Comparison of ENCODE assay signal across 24 cellular contexts in the genomic region with DNA sequence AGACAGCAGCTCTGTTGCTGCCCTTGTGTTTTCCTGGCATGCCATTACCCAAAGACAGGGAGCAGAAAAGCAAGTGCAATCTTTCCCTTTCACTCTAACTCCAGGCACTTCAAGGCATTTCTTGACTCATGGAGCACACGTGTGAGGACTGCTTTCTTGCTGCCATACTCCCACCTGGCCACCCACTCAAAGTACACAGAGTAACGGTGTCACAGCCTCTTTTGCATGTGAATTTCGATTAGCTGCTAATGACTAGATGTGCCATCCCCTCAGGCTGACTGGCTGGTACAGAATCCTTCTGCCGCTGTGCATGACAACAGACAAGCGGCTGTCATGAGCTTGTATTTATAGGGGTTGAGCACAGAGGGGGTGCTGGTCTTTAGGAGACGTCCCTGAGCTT.
DNase-seq lines count a peak whose midpoint lies in the region; ATAC-seq and TF ChIP-seq lines count a peak whose summit lies in the region.
"Had no signal": no experiment of that assay in that cellular context is flagged by ENCODE, and none has a peak within 500 bp of the region (broad histone marks: within the 10 kb centered on the region; RNA-seq: fewer than 3 reads in every experiment).

No MANE protein-coding gene starts in this region.

- H3K9ac ChIP-seq in SK-N-SH = no peak overlapping the region
- H3K9ac ChIP-seq: BLaER1 had no signal

- 59% methylated on average over 6 of the region's 6 CpGs for WGBS in SK-N-SH (ENCODE audit: low lambda C conversion rate)
- WGBS in esophagus squamous epithelium, 2 donors = 80 to 81% methylated on average over 6 of the region's 6 CpGs

- H3K36me3 ChIP-seq in SK-N-SH (replicated peaks in 1 of 2; ENCODE audit: control insufficient read depth in 1 of 2, insufficient read depth in 2 of 2, low read length in 1 of 2) = peaks cover 0 to under 1% of the 10 kb centered on the region in 2 experiments
- no peaks in the 10 kb centered on the region for H3K36me3 ChIP-seq in HEK293 (ENCODE audit: control insufficient read depth in 2 of 2, insufficient read depth in 1 of 2, low read length in 2 of 2)
- no peaks in the 10 kb centered on the region for H3K36me3 ChIP-seq in esophagus squamous epithelium
- H3K36me3 ChIP-seq: BLaER1, HAP-1 had no signal

- H3K9me3 Mint-ChIP-seq in memory B cell = no peaks in the 10 kb centered on the region

- H4K20me1 ChIP-seq in SK-N-SH (ENCODE audit: insufficient read depth) = no peaks in the 10 kb centered on the region
- H4K20me1 ChIP-seq: BLaER1 had no signal

- TF ChIP-seq RAD21 in SK-N-SH (IDR thresholded peaks at IDR 0.05; ENCODE audit: low read length) = no peak

- peaks cover 0 to 38% of the 10 kb centered on the region in 2 experiments; a peak in 2 of 4 replicates for H3K4me1 ChIP-seq in SK-N-SH (ENCODE audit: control insufficient read depth in 1 of 2, insufficient read depth in 2 of 2, low read depth in 1 of 2, low read length in 1 of 2)
- no peaks in the 10 kb centered on the region for H3K4me1 ChIP-seq in HEK293 (ENCODE audit: control insufficient read depth, insufficient read depth, low read length)
- peaks cover 0 to 10% (median 0%) of the 10 kb centered on the region in 3 donors for H3K4me1 ChIP-seq in esophagus squamous epithelium
- H3K4me1 ChIP-seq: BLaER1, HAP-1 had no signal

- H3K27me3 ChIP-seq in SK-N-SH (ENCODE audit: insufficient read depth) = no peaks in the 10 kb centered on the region
- no peaks in the 10 kb centered on the region for H3K27me3 ChIP-seq in esophagus squamous epithelium
- H3K27me3 ChIP-seq: BLaER1 had no signal

- H3K4me2 ChIP-seq in SK-N-SH = no peak overlapping the region
- H3K4me2 ChIP-seq: BLaER1 had no signal

- H3K4me1 Mint-ChIP-seq in memory B cell = peaks cover 23% of the 10 kb centered on the region

- no peaks in the 10 kb centered on the region for H3K9me3 ChIP-seq in SK-N-SH
- no peaks in the 10 kb centered on the region for H3K9me3 ChIP-seq in HEK293 (ENCODE audit: control insufficient read depth, insufficient read depth, low read depth, low read length)
- no peaks in the 10 kb centered on the region for H3K9me3 ChIP-seq in esophagus squamous epithelium
- H3K9me3 ChIP-seq: BLaER1, HAP-1 had no signal

- no peak for TF ChIP-seq CTCF in SK-N-SH (IDR thresholded peaks at IDR 0.05)
- TF ChIP-seq CTCF in HEK293 (tag by site-specific recombination; IDR thresholded peaks at IDR 0.05) = no peak
- no peak for TF ChIP-seq CTCF in esophagus squamous epithelium (IDR thresholded peaks at IDR 0.05)

- H2AFZ ChIP-seq in SK-N-SH (ENCODE audit: low read depth) = no peak overlapping the region

- no peak for TF ChIP-seq POLR2A in esophagus squamous epithelium (IDR thresholded peaks at IDR 0.05)

- H3K27me3 Mint-ChIP-seq in memory B cell = no peaks in the 10 kb centered on the region
- H3K27me3 Mint-ChIP-seq: CD4-positive, CD25-positive, alpha-beta regulatory T cell had no signal

- POLR2A ChIA-PET in SK-N-SH (lab: Yijun Ruan, JAX) (interaction anchor here (1.3 kb wide), 1 partner anchor 381 kb away, joined by 6 read pairs; a partner anchor contains a TSS), HEK293 (lab: Yijun Ruan, JAX) (no interaction called here)

- peaks cover 6% of the 10 kb centered on the region for H3K36me3 Mint-ChIP-seq in memory B cell

- H3F3A ChIP-seq in SK-N-SH (replicated peaks; ENCODE audit: insufficient read depth) = no peaks in the 10 kb centered on the region

- ATAC-seq in SK-N-SH treated with all-trans-retinoic acid at 6 μM for 48 hours (no peak), memory B cell (ENCODE audit: low read depth) (peak; percentile 9), HG03159 (IDR thresholded peaks at IDR 0.05; ENCODE audit: unreplicated experiment) (no peak), GM21786 (IDR thresholded peaks at IDR 0.05; ENCODE audit: unreplicated experiment) (no peak)
- ATAC-seq: Panc1 had no signal

- H3K79me2 ChIP-seq in SK-N-SH (ENCODE audit: insufficient read depth) = no peaks in the 10 kb centered on the region

- peak; percentile 15 for DNase-seq in SK-N-SH
- DNase-seq in memory B cell (ENCODE audit: low spot score in 2 of 2) = no peak
- no peak for DNase-seq in HK-2 (ENCODE audit: unreplicated experiment)
- DNase-seq in esophagus squamous epithelium (lab: John Stamatoyannopoulos, UW) = no peak
- DNase-seq: 8988T; ACHN; CD4-positive, CD25-positive, alpha-beta regulatory T cell; DMS153; DND-41; IMR-90; KG1; MM.1S; NCI-H2029; NCI-H446 treated with DMSO at 0.1 percent for 48 hours; NCI-H526; SHP77 treated with DMSO at 0.1 percent for 48 hours; SW 1271 had no signal

- no peak overlapping the region for H3K27ac Mint-ChIP-seq in memory B cell
- H3K27ac Mint-ChIP-seq: CD4-positive, CD25-positive, alpha-beta regulatory T cell had no signal

- H3K4me3 ChIP-seq in SK-N-SH (ENCODE audit: low read depth in 2 of 2, low read length in 1 of 2) = no peak overlapping the region
- no peak overlapping the region for H3K4me3 ChIP-seq in HEK293 (ENCODE audit: low read depth, low read length)
- no peak overlapping the region for H3K4me3 ChIP-seq in esophagus squamous epithelium
- H3K4me3 ChIP-seq: BLaER1, HAP-1 had no signal

- H3K9me2 ChIP-seq in SK-N-SH = no peaks in the 10 kb centered on the region

- CTCF ChIA-PET in SK-N-SH (lab: Yijun Ruan, JAX) (no interaction called here), HEK293 (lab: Yijun Ruan, JAX) (no interaction called here)

- no peak for TF ChIP-seq EP300 in SK-N-SH (IDR thresholded peaks at IDR 0.05; ENCODE audit: borderline replicate concordance in 1 of 2, low read depth in 1 of 2, low read length in 1 of 2)

- intact Hi-C loops in esophagus squamous epithelium (cut with DNase I) = no loop called here

- H3K27ac ChIP-seq in SK-N-SH (ENCODE audit: low read depth in 2 of 2, low read length in 1 of 2) (peak overlapping the region in 1 of 2 experiments; percentile 3; a peak in 1 of 4 replicates), HEK293 (ENCODE audit: extremely low read depth, low read depth, low read length) (no peak overlapping the region), esophagus squamous epithelium (no peak overlapping the region)
- H3K27ac ChIP-seq: BLaER1 had no signal

- no peak overlapping the region for H3K4me3 Mint-ChIP-seq in memory B cell
- H3K4me3 Mint-ChIP-seq: CD4-positive, CD25-positive, alpha-beta regulatory T cell had no signal

TF ChIP-seq in SK-N-SH, 30 proteins besides CTCF, POLR2A, EP300 and RAD21:
- no peak for TF ChIP-seq CHD2 (IDR thresholded peaks at IDR 0.05; ENCODE audit: low read length, partially characterized antibody)

TF ChIP-seq in SK-N-SH treated with all-trans-retinoic acid at 6 μM for 48 hours, 23 proteins besides CTCF, POLR2A, EP300 and RAD21:
- TF ChIP-seq TCF4 (CRISPR knock-in tag; IDR thresholded peaks at IDR 0.05; ENCODE audit: borderline replicate concordance) (no peak), TOX (CRISPR knock-in tag; IDR thresholded peaks at IDR 0.05; ENCODE audit: borderline replicate concordance) (no peak), ZNF70 (CRISPR knock-in tag; IDR thresholded peaks at IDR 0.05) (no peak)
- TF ChIP-seq, protein P1, sequence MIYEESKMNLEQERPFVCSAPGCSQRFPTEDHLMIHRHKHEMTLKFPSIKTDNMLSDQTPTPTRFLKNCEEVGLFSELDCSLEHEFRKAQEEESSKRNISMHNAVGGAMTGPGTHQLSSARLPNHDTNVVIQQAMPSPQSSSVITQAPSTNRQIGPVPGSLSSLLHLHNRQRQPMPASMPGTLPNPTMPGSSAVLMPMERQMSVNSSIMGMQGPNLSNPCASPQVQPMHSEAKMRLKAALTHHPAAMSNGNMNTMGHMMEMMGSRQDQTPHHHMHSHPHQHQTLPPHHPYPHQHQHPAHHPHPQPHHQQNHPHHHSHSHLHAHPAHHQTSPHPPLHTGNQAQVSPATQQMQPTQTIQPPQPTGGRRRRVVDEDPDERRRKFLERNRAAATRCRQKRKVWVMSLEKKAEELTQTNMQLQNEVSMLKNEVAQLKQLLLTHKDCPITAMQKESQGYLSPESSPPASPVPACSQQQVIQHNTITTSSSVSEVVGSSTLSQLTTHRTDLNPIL (CRISPR knock-in tag; IDR thresholded peaks at IDR 0.05; ENCODE audit: low read depth) = no peak

TF ChIP-seq in HEK293, 187 proteins besides CTCF, POLR2A, EP300 and RAD21:
- 0 out of 2 replicates have a peak, but pooled peaks have one; percentile 6 for TF ChIP-seq EGR2 (tag by site-specific recombination; IDR thresholded peaks at IDR 0.05; ENCODE audit: low read depth)
- TF ChIP-seq, protein P2, sequence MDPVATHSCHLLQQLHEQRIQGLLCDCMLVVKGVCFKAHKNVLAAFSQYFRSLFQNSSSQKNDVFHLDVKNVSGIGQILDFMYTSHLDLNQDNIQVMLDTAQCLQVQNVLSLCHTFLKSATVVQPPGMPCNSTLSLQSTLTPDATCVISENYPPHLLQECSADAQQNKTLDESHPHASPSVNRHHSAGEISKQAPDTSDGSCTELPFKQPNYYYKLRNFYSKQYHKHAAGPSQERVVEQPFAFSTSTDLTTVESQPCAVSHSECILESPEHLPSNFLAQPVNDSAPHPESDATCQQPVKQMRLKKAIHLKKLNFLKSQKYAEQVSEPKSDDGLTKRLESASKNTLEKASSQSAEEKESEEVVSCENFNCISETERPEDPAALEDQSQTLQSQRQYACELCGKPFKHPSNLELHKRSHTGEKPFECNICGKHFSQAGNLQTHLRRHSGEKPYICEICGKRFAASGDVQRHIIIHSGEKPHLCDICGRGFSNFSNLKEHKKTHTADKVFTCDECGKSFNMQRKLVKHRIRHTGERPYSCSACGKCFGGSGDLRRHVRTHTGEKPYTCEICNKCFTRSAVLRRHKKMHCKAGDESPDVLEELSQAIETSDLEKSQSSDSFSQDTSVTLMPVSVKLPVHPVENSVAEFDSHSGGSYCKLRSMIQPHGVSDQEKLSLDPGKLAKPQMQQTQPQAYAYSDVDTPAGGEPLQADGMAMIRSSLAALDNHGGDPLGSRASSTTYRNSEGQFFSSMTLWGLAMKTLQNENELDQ (tag by site-specific recombination; IDR thresholded peaks at IDR 0.05; ENCODE audit: low read depth) = no peak
